ENCODE assay signal across 1 cellular context in the genomic region with DNA sequence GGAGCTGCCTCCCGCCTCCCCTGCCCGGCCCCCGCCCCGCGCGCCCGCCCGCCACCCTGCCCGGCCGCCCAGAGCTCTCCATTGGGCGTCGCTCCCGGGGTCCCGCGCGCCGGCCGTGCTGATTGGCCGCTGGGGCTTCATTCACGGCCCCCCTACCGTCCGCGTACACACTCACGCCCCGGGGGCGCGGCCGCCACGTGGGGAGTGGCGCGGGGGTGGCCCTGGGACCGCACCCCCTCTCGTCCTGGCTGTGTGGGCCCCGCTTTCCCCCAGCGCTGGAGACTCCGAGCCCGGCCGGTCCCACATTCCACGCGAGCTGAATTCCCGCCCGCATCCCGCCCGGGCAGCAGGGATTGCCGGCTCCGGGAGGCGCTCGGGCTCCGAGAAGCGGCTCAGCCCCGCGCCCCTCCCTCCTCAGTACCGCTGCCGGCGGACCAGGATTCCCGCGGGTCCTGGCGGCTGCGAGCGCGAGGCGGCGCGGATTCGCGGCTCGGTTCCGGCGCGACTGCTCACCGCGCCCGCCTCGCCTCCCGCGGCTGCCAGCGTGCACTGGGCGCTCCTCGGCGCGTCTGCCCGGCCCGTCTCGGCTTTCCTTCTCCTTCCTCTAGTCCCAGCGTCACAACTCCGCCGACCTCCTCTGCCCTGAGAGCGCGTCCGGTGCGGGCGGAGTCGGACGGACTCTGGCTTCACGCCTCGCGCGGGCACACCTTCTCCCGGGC.
TF ChIP-seq lines count a peak whose summit lies in the region.

No MANE protein-coding gene starts in this region.

TF ChIP-seq in HEK293, 187 proteins besides CTCF, POLR2A, EP300 and RAD21 (continued from another document and continues in another):
- TF ChIP-seq, protein P1, sequence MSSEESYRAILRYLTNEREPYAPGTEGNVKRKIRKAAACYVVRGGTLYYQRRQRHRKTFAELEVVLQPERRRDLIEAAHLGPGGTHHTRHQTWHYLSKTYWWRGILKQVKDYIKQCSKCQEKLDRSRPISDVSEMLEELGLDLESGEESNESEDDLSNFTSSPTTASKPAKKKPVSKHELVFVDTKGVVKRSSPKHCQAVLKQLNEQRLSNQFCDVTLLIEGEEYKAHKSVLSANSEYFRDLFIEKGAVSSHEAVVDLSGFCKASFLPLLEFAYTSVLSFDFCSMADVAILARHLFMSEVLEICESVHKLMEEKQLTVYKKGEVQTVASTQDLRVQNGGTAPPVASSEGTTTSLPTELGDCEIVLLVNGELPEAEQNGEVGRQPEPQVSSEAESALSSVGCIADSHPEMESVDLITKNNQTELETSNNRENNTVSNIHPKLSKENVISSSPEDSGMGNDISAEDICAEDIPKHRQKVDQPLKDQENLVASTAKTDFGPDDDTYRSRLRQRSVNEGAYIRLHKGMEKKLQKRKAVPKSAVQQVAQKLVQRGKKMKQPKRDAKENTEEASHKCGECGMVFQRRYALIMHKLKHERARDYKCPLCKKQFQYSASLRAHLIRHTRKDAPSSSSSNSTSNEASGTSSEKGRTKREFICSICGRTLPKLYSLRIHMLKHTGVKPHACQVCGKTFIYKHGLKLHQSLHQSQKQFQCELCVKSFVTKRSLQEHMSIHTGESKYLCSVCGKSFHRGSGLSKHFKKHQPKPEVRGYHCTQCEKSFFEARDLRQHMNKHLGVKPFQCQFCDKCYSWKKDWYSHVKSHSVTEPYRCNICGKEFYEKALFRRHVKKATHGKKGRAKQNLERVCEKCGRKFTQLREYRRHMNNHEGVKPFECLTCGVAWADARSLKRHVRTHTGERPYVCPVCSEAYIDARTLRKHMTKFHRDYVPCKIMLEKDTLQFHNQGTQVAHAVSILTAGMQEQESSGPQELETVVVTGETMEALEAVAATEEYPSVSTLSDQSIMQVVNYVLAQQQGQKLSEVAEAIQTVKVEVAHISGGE (tag by site-specific recombination; conservative IDR thresholded peaks at IDR 0.05; ENCODE audit: low read depth): peak; percentile 53; the same call in 1 of the 2 replicates
- TF ChIP-seq ZNF121 (tag by site-specific recombination; IDR thresholded peaks at IDR 0.05) (no peak), ZNF157 (tag by site-specific recombination; IDR thresholded peaks at IDR 0.05) (no peak), ZNF266 (tag by site-specific recombination; IDR thresholded peaks at IDR 0.05; ENCODE audit: low read depth) (no peak), ZNF510 (tag by site-specific recombination; IDR thresholded peaks at IDR 0.05; ENCODE audit: insufficient replicate concordance) (no peak), ZBTB1 (tag by site-specific recombination; IDR thresholded peaks at IDR 0.05) (no peak), SP7 (tag by site-specific recombination; IDR thresholded peaks at IDR 0.05) (peak; percentile 47), ZNF664 (tag by site-specific recombination; IDR thresholded peaks at IDR 0.05) (no peak), IKZF3 (tag by site-specific recombination; IDR thresholded peaks at IDR 0.05) (peak; percentile 86), ZSCAN23 (tag by site-specific recombination; IDR thresholded peaks at IDR 0.05) (no peak), ZNF146 (tag by site-specific recombination; IDR thresholded peaks at IDR 0.05) (no peak), ZNF394 (tag by site-specific recombination; IDR thresholded peaks at IDR 0.05; ENCODE audit: borderline replicate concordance) (no peak), KLF7 (tag by site-specific recombination; IDR thresholded peaks at IDR 0.05; ENCODE audit: borderline replicate concordance) (peak; percentile 36; the same call in 1 of the 2 replicates), WT1 (tag by site-specific recombination; IDR thresholded peaks at IDR 0.05) (peak; percentile 26; the same call in 1 of the 2 replicates), ZNF514 (tag by site-specific recombination; IDR thresholded peaks at IDR 0.05) (no peak), ZXDB (tag by site-specific recombination; IDR thresholded peaks at IDR 0.05) (peak; percentile 52; the same call in 1 of the 2 replicates), ZSCAN30 (tag by site-specific recombination; IDR thresholded peaks at IDR 0.05) (no peak), ZNF2 (tag by site-specific recombination; IDR thresholded peaks at IDR 0.05) (no peak), HOXD13 (CRISPR knock-in tag; IDR thresholded peaks at IDR 0.05; ENCODE audit: borderline replicate concordance) (no peak), SP2 (tag by site-specific recombination; IDR thresholded peaks at IDR 0.05) (peak; percentile 78), OSR2 (tag by site-specific recombination; IDR thresholded peaks at IDR 0.05) (no peak), GLIS1 (tag by site-specific recombination; IDR thresholded peaks at IDR 0.05) (peak; percentile 89), ZNF37A (tag by site-specific recombination; IDR thresholded peaks at IDR 0.05) (no peak), ZBTB8A (tag by site-specific recombination; IDR thresholded peaks at IDR 0.05) (peak; percentile 90), YY2 (tag by site-specific recombination; IDR thresholded peaks at IDR 0.05) (no peak), KLF9 (tag by site-specific recombination; IDR thresholded peaks at IDR 0.05; ENCODE audit: low read depth) (peak; percentile 99), TRIM28 (IDR thresholded peaks at IDR 0.05; ENCODE audit: borderline replicate concordance, low read length) (no peak), ZNF335 (tag by site-specific recombination; conservative IDR thresholded peaks at IDR 0.05) (peak; percentile 76), ZNF10 (tag by site-specific recombination; IDR thresholded peaks at IDR 0.05) (no peak), BCL11A (tag by site-specific recombination; IDR thresholded peaks at IDR 0.05; ENCODE audit: low read depth) (no peak), ZNF302 (tag by site-specific recombination; IDR thresholded peaks at IDR 0.05; ENCODE audit: low read depth) (no peak), ZNF23 (tag by site-specific recombination; IDR thresholded peaks at IDR 0.05; ENCODE audit: borderline replicate concordance) (no peak), ZNF214 (tag by site-specific recombination; IDR thresholded peaks at IDR 0.05; ENCODE audit: borderline replicate concordance) (no peak), ZNF544 (tag by site-specific recombination; IDR thresholded peaks at IDR 0.05) (no peak), ZFP69B (tag by site-specific recombination; IDR thresholded peaks at IDR 0.05) (peak; percentile 99), ZBTB21 (tag by site-specific recombination; IDR thresholded peaks at IDR 0.05) (no peak), KLF8 (tag by site-specific recombination; IDR thresholded peaks at IDR 0.05) (peak; percentile 83; the same call in 1 of the 2 replicates)
- TF ChIP-seq, protein P2, sequence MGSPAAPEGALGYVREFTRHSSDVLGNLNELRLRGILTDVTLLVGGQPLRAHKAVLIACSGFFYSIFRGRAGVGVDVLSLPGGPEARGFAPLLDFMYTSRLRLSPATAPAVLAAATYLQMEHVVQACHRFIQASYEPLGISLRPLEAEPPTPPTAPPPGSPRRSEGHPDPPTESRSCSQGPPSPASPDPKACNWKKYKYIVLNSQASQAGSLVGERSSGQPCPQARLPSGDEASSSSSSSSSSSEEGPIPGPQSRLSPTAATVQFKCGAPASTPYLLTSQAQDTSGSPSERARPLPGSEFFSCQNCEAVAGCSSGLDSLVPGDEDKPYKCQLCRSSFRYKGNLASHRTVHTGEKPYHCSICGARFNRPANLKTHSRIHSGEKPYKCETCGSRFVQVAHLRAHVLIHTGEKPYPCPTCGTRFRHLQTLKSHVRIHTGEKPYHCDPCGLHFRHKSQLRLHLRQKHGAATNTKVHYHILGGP (tag by site-specific recombination; IDR thresholded peaks at IDR 0.05): no peak
- TF ChIP-seq, protein P3, sequence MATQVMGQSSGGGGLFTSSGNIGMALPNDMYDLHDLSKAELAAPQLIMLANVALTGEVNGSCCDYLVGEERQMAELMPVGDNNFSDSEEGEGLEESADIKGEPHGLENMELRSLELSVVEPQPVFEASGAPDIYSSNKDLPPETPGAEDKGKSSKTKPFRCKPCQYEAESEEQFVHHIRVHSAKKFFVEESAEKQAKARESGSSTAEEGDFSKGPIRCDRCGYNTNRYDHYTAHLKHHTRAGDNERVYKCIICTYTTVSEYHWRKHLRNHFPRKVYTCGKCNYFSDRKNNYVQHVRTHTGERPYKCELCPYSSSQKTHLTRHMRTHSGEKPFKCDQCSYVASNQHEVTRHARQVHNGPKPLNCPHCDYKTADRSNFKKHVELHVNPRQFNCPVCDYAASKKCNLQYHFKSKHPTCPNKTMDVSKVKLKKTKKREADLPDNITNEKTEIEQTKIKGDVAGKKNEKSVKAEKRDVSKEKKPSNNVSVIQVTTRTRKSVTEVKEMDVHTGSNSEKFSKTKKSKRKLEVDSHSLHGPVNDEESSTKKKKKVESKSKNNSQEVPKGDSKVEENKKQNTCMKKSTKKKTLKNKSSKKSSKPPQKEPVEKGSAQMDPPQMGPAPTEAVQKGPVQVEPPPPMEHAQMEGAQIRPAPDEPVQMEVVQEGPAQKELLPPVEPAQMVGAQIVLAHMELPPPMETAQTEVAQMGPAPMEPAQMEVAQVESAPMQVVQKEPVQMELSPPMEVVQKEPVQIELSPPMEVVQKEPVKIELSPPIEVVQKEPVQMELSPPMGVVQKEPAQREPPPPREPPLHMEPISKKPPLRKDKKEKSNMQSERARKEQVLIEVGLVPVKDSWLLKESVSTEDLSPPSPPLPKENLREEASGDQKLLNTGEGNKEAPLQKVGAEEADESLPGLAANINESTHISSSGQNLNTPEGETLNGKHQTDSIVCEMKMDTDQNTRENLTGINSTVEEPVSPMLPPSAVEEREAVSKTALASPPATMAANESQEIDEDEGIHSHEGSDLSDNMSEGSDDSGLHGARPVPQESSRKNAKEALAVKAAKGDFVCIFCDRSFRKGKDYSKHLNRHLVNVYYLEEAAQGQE (tag by site-specific recombination; IDR thresholded peaks at IDR 0.05): no peak
- TF ChIP-seq, protein P4, sequence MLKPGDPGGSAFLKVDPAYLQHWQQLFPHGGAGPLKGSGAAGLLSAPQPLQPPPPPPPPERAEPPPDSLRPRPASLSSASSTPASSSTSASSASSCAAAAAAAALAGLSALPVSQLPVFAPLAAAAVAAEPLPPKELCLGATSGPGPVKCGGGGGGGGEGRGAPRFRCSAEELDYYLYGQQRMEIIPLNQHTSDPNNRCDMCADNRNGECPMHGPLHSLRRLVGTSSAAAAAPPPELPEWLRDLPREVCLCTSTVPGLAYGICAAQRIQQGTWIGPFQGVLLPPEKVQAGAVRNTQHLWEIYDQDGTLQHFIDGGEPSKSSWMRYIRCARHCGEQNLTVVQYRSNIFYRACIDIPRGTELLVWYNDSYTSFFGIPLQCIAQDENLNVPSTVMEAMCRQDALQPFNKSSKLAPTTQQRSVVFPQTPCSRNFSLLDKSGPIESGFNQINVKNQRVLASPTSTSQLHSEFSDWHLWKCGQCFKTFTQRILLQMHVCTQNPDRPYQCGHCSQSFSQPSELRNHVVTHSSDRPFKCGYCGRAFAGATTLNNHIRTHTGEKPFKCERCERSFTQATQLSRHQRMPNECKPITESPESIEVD (tag by site-specific recombination; IDR thresholded peaks at IDR 0.05): no peak
- TF ChIP-seq, protein P5, sequence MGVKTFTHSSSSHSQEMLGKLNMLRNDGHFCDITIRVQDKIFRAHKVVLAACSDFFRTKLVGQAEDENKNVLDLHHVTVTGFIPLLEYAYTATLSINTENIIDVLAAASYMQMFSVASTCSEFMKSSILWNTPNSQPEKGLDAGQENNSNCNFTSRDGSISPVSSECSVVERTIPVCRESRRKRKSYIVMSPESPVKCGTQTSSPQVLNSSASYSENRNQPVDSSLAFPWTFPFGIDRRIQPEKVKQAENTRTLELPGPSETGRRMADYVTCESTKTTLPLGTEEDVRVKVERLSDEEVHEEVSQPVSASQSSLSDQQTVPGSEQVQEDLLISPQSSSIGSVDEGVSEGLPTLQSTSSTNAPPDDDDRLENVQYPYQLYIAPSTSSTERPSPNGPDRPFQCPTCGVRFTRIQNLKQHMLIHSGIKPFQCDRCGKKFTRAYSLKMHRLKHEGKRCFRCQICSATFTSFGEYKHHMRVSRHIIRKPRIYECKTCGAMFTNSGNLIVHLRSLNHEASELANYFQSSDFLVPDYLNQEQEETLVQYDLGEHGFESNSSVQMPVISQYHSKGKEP (tag by site-specific recombination; IDR thresholded peaks at IDR 0.05): no peak
- TF ChIP-seq, protein P6, sequence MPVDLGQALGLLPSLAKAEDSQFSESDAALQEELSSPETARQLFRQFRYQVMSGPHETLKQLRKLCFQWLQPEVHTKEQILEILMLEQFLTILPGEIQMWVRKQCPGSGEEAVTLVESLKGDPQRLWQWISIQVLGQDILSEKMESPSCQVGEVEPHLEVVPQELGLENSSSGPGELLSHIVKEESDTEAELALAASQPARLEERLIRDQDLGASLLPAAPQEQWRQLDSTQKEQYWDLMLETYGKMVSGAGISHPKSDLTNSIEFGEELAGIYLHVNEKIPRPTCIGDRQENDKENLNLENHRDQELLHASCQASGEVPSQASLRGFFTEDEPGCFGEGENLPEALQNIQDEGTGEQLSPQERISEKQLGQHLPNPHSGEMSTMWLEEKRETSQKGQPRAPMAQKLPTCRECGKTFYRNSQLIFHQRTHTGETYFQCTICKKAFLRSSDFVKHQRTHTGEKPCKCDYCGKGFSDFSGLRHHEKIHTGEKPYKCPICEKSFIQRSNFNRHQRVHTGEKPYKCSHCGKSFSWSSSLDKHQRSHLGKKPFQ (tag by site-specific recombination; IDR thresholded peaks at IDR 0.05): no peak
- TF ChIP-seq, protein P7, sequence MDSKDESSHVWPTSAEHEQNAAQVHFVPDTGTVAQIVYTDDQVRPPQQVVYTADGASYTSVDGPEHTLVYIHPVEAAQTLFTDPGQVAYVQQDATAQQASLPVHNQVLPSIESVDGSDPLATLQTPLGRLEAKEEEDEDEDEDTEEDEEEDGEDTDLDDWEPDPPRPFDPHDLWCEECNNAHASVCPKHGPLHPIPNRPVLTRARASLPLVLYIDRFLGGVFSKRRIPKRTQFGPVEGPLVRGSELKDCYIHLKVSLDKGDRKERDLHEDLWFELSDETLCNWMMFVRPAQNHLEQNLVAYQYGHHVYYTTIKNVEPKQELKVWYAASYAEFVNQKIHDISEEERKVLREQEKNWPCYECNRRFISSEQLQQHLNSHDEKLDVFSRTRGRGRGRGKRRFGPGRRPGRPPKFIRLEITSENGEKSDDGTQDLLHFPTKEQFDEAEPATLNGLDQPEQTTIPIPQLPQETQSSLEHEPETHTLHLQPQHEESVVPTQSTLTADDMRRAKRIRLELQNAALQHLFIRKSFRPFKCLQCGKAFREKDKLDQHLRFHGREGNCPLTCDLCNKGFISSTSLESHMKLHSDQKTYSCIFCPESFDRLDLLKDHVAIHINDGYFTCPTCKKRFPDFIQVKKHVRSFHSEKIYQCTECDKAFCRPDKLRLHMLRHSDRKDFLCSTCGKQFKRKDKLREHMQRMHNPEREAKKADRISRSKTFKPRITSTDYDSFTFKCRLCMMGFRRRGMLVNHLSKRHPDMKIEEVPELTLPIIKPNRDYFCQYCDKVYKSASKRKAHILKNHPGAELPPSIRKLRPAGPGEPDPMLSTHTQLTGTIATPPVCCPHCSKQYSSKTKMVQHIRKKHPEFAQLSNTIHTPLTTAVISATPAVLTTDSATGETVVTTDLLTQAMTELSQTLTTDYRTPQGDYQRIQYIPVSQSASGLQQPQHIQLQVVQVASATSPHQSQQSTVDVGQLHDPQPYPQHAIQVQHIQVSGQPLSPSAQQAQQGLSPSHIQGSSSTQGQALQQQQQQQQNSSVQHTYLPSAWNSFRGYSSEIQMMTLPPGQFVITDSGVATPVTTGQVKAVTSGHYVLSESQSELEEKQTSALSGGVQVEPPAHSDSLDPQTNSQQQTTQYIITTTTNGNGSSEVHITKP (tag by site-specific recombination; IDR thresholded peaks at IDR 0.05): peak; percentile 73
